ENCODE assay signal across 1 cellular context in genomic region chr15:50854594-50855490, GRCh38.
TF ChIP-seq lines count a peak whose summit lies in the region.

No MANE protein-coding gene starts in this region.

TF ChIP-seq in H1, 55 proteins besides CTCF, POLR2A, EP300 and RAD21 (continued from another document):
- TF ChIP-seq GABPA (IDR thresholded peaks at IDR 0.05; ENCODE audit: borderline replicate concordance, insufficient read depth, low read length) (no peak), FOSL1 (IDR thresholded peaks at IDR 0.05; ENCODE audit: insufficient read depth, low read depth, low read length) (no peak), GTF2F1 (IDR thresholded peaks at IDR 0.05; ENCODE audit: borderline replicate concordance, low read depth, low read length) (no peak)
